ENCODE assay signal across 12 cellular contexts in genomic region chr2:141534671-141535359, GRCh38.
DNase-seq lines count a peak whose midpoint lies in the region; ATAC-seq and TF ChIP-seq lines count a peak whose summit lies in the region.
"Had no signal": no experiment of that assay in that cellular context is flagged by ENCODE, and none has a peak within 500 bp of the region (broad histone marks: within the 10 kb centered on the region; RNA-seq: fewer than 3 reads in every experiment).

No MANE protein-coding gene starts in this region.

- H3K27me3 Mint-ChIP-seq in CD8-positive, alpha-beta T cell (ENCODE audit: low read depth): no peaks in the 10 kb centered on the region
- H3K27me3 Mint-ChIP-seq in CD14-positive monocyte (ENCODE audit: low read depth in 3 of 3): no peaks in the 10 kb centered on the region

- H3K9ac ChIP-seq in GM23248: no peak overlapping the region

- H3K36me3 Mint-ChIP-seq in CD8-positive, alpha-beta T cell: no peaks in the 10 kb centered on the region
- no peaks in the 10 kb centered on the region for H3K36me3 Mint-ChIP-seq in CD14-positive monocyte

- CTCF ChIA-PET in CD8-positive, alpha-beta T cell (lab: Charles Lee): no interaction called here

- no peaks in the 10 kb centered on the region for H3K4me1 ChIP-seq in CD8-positive, alpha-beta T cell (ENCODE audit: insufficient read depth, low read length)
- no peaks in the 10 kb centered on the region for H3K4me1 ChIP-seq in GM23248 (ENCODE audit: insufficient read depth)
- no peaks in the 10 kb centered on the region for H3K4me1 ChIP-seq in psoas muscle
- H3K4me1 ChIP-seq: BE2C had no signal

- H3K27ac ChIP-seq in CD8-positive, alpha-beta T cell (ENCODE audit: low read depth, low read length): no peak overlapping the region
- peak overlapping the region; percentile 48 for H3K27ac ChIP-seq in angular gyrus (ENCODE audit: low read depth, low read length)
- H3K27ac ChIP-seq in GM23248: no peak overlapping the region
- no peak overlapping the region for H3K27ac ChIP-seq in psoas muscle

- intact Hi-C loops in CD8-positive, alpha-beta T cell (cut with DNase I, micrococcal nuclease): no loop called here
- intact Hi-C loops in psoas muscle (cut with DNase I) (no loop called here), CD14-positive monocyte (cut with micrococcal nuclease) (no loop called here)

- in situ Hi-C loops in GM23248 (cut with MboI): no loop called here

- DNase-seq in CD8-positive, alpha-beta T cell: no peak
- DNase-seq in GM23248: no peak
- no peak for DNase-seq in AG08396 (ENCODE audit: low spot score)
- DNase-seq in psoas muscle: no peak
- DNase-seq in CD14-positive monocyte (ENCODE audit: low spot score): no peak
- DNase-seq: activated gamma-delta T cell treated with Interleukin-2 at 50 U/mL for 16 hours, BE2C, H7 had no signal

- H3K9me2 ChIP-seq in GM23248 (ENCODE audit: insufficient read depth): no peaks in the 10 kb centered on the region

- H2AFZ ChIP-seq in GM23248: no peak overlapping the region

- TF ChIP-seq CTCF in CD8-positive, alpha-beta T cell (IDR thresholded peaks at IDR 0.05): no peak
- TF ChIP-seq CTCF in psoas muscle (IDR thresholded peaks at IDR 0.05) (no peak), CD14-positive monocyte (IDR thresholded peaks at IDR 0.05) (no peak)

- H3K4me3 ChIP-seq in CD8-positive, alpha-beta T cell (ENCODE audit: low read depth, low read length): no peak overlapping the region
- no peak overlapping the region for H3K4me3 ChIP-seq in GM23248
- no peak overlapping the region for H3K4me3 ChIP-seq in psoas muscle

- peaks cover 4% of the 10 kb centered on the region for H3K4me1 Mint-ChIP-seq in CD8-positive, alpha-beta T cell (ENCODE audit: low read depth)
- H3K4me1 Mint-ChIP-seq in CD14-positive monocyte: peaks cover 14% of the 10 kb centered on the region

- no peak overlapping the region for H3K4me3 Mint-ChIP-seq in CD8-positive, alpha-beta T cell
- H3K4me3 Mint-ChIP-seq in CD14-positive monocyte: peak overlapping the region in 1 of 2 donors; percentile 69

- ATAC-seq in CD8-positive, alpha-beta T cell: no peak
- ATAC-seq in GM21381 (IDR thresholded peaks at IDR 0.05; ENCODE audit: unreplicated experiment) (peak; percentile 71), HG03342 (IDR thresholded peaks at IDR 0.05; ENCODE audit: unreplicated experiment) (peak; percentile 92), psoas muscle (no peak)
- ATAC-seq: Panc1 had no signal

- H3K79me2 ChIP-seq in GM23248 (ENCODE audit: insufficient read depth): no peaks in the 10 kb centered on the region

- peak overlapping the region; percentile 8 for H3K27ac Mint-ChIP-seq in CD8-positive, alpha-beta T cell
- H3K27ac Mint-ChIP-seq in CD14-positive monocyte: peak overlapping the region in 3 of 7 donors; percentile 28 to 60 (median 53)

- no peaks in the 10 kb centered on the region for H3K27me3 ChIP-seq in CD8-positive, alpha-beta T cell (ENCODE audit: insufficient read depth, low read length)
- no peaks in the 10 kb centered on the region for H3K27me3 ChIP-seq in GM23248 (replicated peaks; ENCODE audit: insufficient read depth)
- H3K27me3 ChIP-seq in psoas muscle (ENCODE audit: insufficient read depth in 3 of 3, low read length in 2 of 3): no peaks in the 10 kb centered on the region
- H3K27me3 ChIP-seq: BE2C had no signal

- no peaks in the 10 kb centered on the region for H3K36me3 ChIP-seq in CD8-positive, alpha-beta T cell (ENCODE audit: insufficient read depth, low read length)
- H3K36me3 ChIP-seq in GM23248 (ENCODE audit: low read depth) (no peaks in the 10 kb centered on the region), psoas muscle (ENCODE audit: insufficient read depth in 1 of 2, low read depth in 1 of 2) (no peaks in the 10 kb centered on the region)
- H3K36me3 ChIP-seq: BE2C had no signal

- no peaks in the 10 kb centered on the region for H4K20me1 ChIP-seq in GM23248 (ENCODE audit: insufficient read depth)

- H3K4me2 ChIP-seq in GM23248 (ENCODE audit: unreplicated experiment): no peak overlapping the region

- POLR2A ChIA-PET in CD8-positive, alpha-beta T cell (lab: Charles Lee): no interaction called here

- peaks cover 6% of the 10 kb centered on the region for H3K9me3 Mint-ChIP-seq in CD8-positive, alpha-beta T cell
- no peaks in the 10 kb centered on the region for H3K9me3 Mint-ChIP-seq in CD14-positive monocyte

- H3F3A ChIP-seq in GM23248 (ENCODE audit: insufficient read depth): no peaks in the 10 kb centered on the region

- no peaks in the 10 kb centered on the region for H3K9me3 ChIP-seq in CD8-positive, alpha-beta T cell (ENCODE audit: low read length)
- H3K9me3 ChIP-seq in GM23248 (ENCODE audit: low read depth) (no peaks in the 10 kb centered on the region), psoas muscle (no peaks in the 10 kb centered on the region)
- H3K9me3 ChIP-seq: BE2C had no signal

- WGBS in GM23248 (ENCODE audit: low coverage in 1 of 2, low lambda C conversion rate in 2 of 2, missing lambda C conversion rate in 2 of 2), 2 experiments: 32 to 36% methylated on average over 4 of the region's 4 CpGs
- WGBS in psoas muscle, 3 donors: 53 to 65% (median 59%) methylated on average over 4 of the region's 4 CpGs

Comparison
In these comparisons a context has a peak if more than half of its experiments do, and no peak if none do; other contexts are left out.
1. ATAC-seq: peak in GM21381 (single experiment) and HG03342 (single experiment); none in CD8-positive, alpha-beta T cell (single experiment) and psoas muscle (0 of 4).